In genomic region chr17:80036715-80037477, GRCh38 we compare ENCODE assay signal across 8 cellular contexts. TPM values are rescaled to one million over a fixed set of nuclear protein-coding genes. Genes with fewer than 3 reads are reported as not detected.
A peak's percentile ranks its signal among the peaks of the same experiment; 100 is the strongest.
DNase-seq lines count a peak whose midpoint lies in the region; ATAC-seq and TF ChIP-seq lines count a peak whose summit lies in the region.

No MANE protein-coding gene starts in this region.

- in situ Hi-C loops in ACHN (cut with HindIII; ENCODE audit: low pct_ligation_motif_present, low pct_unique_long_range_greater_than_20kb, low sequenced_read_pairs) (no loop called here), astrocyte of the spinal cord (cut with HindIII; ENCODE audit: low sequenced_read_pairs) (no loop called here), gastrocnemius medialis (cut with MboI; ENCODE audit: low sequenced_read_pairs in 4 of 4) (no loop called here)

- TF ChIP-seq POLR2A in gastrocnemius medialis (IDR thresholded peaks at IDR 0.05) (no peak), GM18505 (IDR thresholded peaks at IDR 0.05; ENCODE audit: borderline replicate concordance, extremely low read depth, insufficient read depth, insufficient read length) (no peak)

- TF ChIP-seq CTCF in astrocyte of the spinal cord (IDR thresholded peaks at IDR 0.05; ENCODE audit: low read depth, low read length) (no peak), gastrocnemius medialis (IDR thresholded peaks at IDR 0.05 in 4 of 5, conservative IDR thresholded peaks at IDR 0.05 in 1 of 5) (no peak)

- peak; percentile 55 for DNase-seq in ACHN
- peak; percentile 52 for DNase-seq in HEK293T (ENCODE audit: extremely low spot score)
- peak; percentile 37 for DNase-seq in RPMI7951 (ENCODE audit: low read depth)
- peak; percentile 34 for DNase-seq in astrocyte of the spinal cord (ENCODE audit: low read depth, low spot score)
- no peak for DNase-seq in iPS DF 6.9 (ENCODE audit: low read depth, low spot score)
- peak in 1 of 2 donors; percentile 25 for DNase-seq in gastrocnemius medialis
- no peak for DNase-seq in AML-193 (lab: John Stamatoyannopoulos, UW)

- H3K4me1 ChIP-seq in iPS DF 6.9 (ENCODE audit: control insufficient read depth, insufficient read depth, low read length), result no peaks in the 10 kb centered on the region
- H3K4me1 ChIP-seq in gastrocnemius medialis, result peaks cover 5 to 11% of the 10 kb centered on the region in 2 donors

- peak; percentile 19 for ATAC-seq in gastrocnemius medialis
- ATAC-seq in GM18505 (IDR thresholded peaks at IDR 0.05; ENCODE audit: unreplicated experiment), result no peak

- H3K36me3 ChIP-seq in iPS DF 6.9 (ENCODE audit: control insufficient read depth, insufficient read depth, low read length) (no peaks in the 10 kb centered on the region), gastrocnemius medialis (no peaks in the 10 kb centered on the region)

- POLR2A ChIA-PET in HEK293T (lab: Yijun Ruan, JAX), result no interaction called here

- no peak overlapping the region for H3K27ac ChIP-seq in iPS DF 6.9 (ENCODE audit: low read length)
- peak overlapping the region; percentile 77 to 91 (median 84) for H3K27ac ChIP-seq in gastrocnemius medialis

- intact Hi-C loops in gastrocnemius medialis (cut with DNase I; ENCODE audit: low total_unique reads), result no loop called here

- H3K27me3 ChIP-seq in iPS DF 6.9 (ENCODE audit: control insufficient read depth, insufficient read depth, low read length), result no peaks in the 10 kb centered on the region
- H3K27me3 ChIP-seq in gastrocnemius medialis, result peaks cover 0 to 13% (median 9%) of the 10 kb centered on the region in 3 donors

- H3K4me3 ChIP-seq in astrocyte of the spinal cord (ENCODE audit: low read depth, low read length) (peak overlapping the region; percentile 80), iPS DF 6.9 (ENCODE audit: low read length) (peak overlapping the region; percentile 94), gastrocnemius medialis (peak overlapping the region; percentile 69 to 92 (median 84))

- no CpG with 5 or more reads among the region's 52 CpGs for WGBS in iPS DF 6.9 (ENCODE audit: insufficient coverage, insufficient read length)

- CTCF ChIA-PET in HEK293T (lab: Yijun Ruan, JAX), result interaction anchor here (1.0 kb wide), 1 partner anchor 29 kb away, joined by 3 read pairs; no protein-coding TSS in a partner anchor

- H3K9me3 ChIP-seq in iPS DF 6.9 (ENCODE audit: control insufficient read depth, insufficient read depth, low read length), result no peaks in the 10 kb centered on the region
- no peaks in the 10 kb centered on the region for H3K9me3 ChIP-seq in gastrocnemius medialis

TF ChIP-seq in HEK293T, 16 proteins besides CTCF, POLR2A, EP300 and RAD21:
- TF ChIP-seq L3MBTL2 (conservative IDR thresholded peaks at IDR 0.05) (0 out of 2 replicates have a peak, but pooled peaks have one; percentile 6), FOXA1 (IDR thresholded peaks at IDR 0.05) (no peak)

RNA-seq across cellular contexts. Expression of gene CCDC40, which starts 0.5 kb away (rescaled TPM):
- 1.3 and 1.6 TPM in 2 replicates for total RNA-seq in RPMI7951 (2014; rRNA removed; shearing (Covaris generic))
- 1 to 10 TPM in 2 of 4 donors, under 1 TPM in 2; 0.18 to 2.1 (median 1.1) TPM for total RNA-seq in gastrocnemius medialis

RNA-seq across cellular contexts. Expression of gene TBC1D16, which starts 1.2 kb away (rescaled TPM):
- 8.9 and 10.7 TPM in 2 replicates for total RNA-seq in RPMI7951 (2014; rRNA removed; shearing (Covaris generic))
- 1 to 10 TPM; 5.8 to 8.1 (median 7.0) TPM for total RNA-seq in gastrocnemius medialis

Comparison
In these comparisons a context has a peak if more than half of its experiments do, and no peak if none do; other contexts are left out.
1. DNase-seq: peak in ACHN (single experiment), HEK293T (single experiment), RPMI7951 (single experiment) and astrocyte of the spinal cord (single experiment); none in iPS DF 6.9 (single experiment) and AML-193 (0 of 2).
2. Peak in every context shown above with its lines, with median percentiles within 50 percentile points of each other: H3K4me3 ChIP-seq.